Comparison of ENCODE assay signal across 14 cellular contexts in genomic region chr22:19084126-19084525, GRCh38. TPM values are rescaled to one million over a fixed set of nuclear protein-coding genes. Genes with fewer than 3 reads are reported as not detected.
"Had no signal": no experiment of that assay in that cellular context is flagged by ENCODE, and none has a peak within 500 bp of the region (broad histone marks: within the 10 kb centered on the region; RNA-seq: fewer than 3 reads in every experiment).

No MANE protein-coding gene starts in this region.

RNA-seq across cellular contexts. Expression of gene TSSK2, which starts 47.0 kb away (rescaled TPM):
- total RNA-seq: naive thymus-derived CD8-positive, alpha-beta T cell; neural crest cell; occipital lobe; osteoblast; ovary; pulmonary artery endothelial cell; right cardiac atrium; right lobe of liver; smooth muscle cell; spleen; suprapubic skin; transverse colon; upper lobe of right lung; urinary bladder had no signal
- polyA plus RNA-seq: naive thymus-derived CD8-positive, alpha-beta T cell; smooth muscle cell had no signal
